In genomic region chr7:43234073-43234472, GRCh38 we compare ENCODE assay signal across 33 cellular contexts.
"Had no signal": no experiment of that assay in that cellular context is flagged by ENCODE, and none has a peak within 500 bp of the region (broad histone marks: within the 10 kb centered on the region; RNA-seq: fewer than 3 reads in every experiment).

No MANE protein-coding gene starts in this region.

- DNase-seq: activated CD4-positive, alpha-beta memory T cell treated with anti-CD3 and anti-CD28 coated beads, Interleukin-2, amount 10 ng/mL, durations not matched to agents 7 days and 5 days; activated CD4-positive, alpha-beta T cell treated with anti-CD3 and anti-CD28 coated beads for 1 hour; activated CD4-positive, alpha-beta T cell treated with anti-CD3 and anti-CD28 coated beads for 4 hours; activated CD4-positive, alpha-beta T cell treated with anti-CD3 and anti-CD28 coated beads, Interleukin-2, amount 10 ng/mL, durations not matched to agents 7 days and 5 days; activated CD4-positive, alpha-beta T cell treated with anti-CD3 and anti-CD28 coated beads, Interleukin-2, amount 50 U/mL, for 4 hours; activated CD4-positive, CD25-positive, alpha-beta regulatory T cell; activated CD8-positive, alpha-beta memory T cell treated with anti-CD3 and anti-CD28 coated beads, Interleukin-2, amount 50 U/mL, for 48 hours; activated effector memory CD4-positive, alpha-beta T cell treated with Interleukin-2 at 50 U/mL for 16 hours; activated gamma-delta T cell treated with Interleukin-2 at 50 U/mL for 16 hours; activated naive CD4-positive, alpha-beta T cell treated with anti-CD3 and anti-CD28 coated beads, Interleukin-2, amount 50 U/mL, for 16 hours; activated naive CD4-positive, alpha-beta T cell treated with Interleukin-2 at 50 U/mL for 16 hours; activated T-cell treated with anti-CD3 and anti-CD28 coated beads for 4 hours; activated T-cell treated with anti-CD3 and anti-CD28 coated beads, Interleukin-2, amount 50 U/mL, for 24 hours; activated T-cell treated with anti-CD3 and anti-CD28 coated beads, Interleukin-2, amount 50 U/mL, for 72 hours; amniotic stem cell; aorta; central memory CD4-positive, alpha-beta T cell; effector CD4-positive, alpha-beta T cell; effector memory CD8-positive, alpha-beta T cell; erythroblast; foreskin keratinocyte; gastrocnemius medialis; glutamatergic neuron; heart left ventricle; T-helper 1 cell; T-helper 17 cell had no signal

- H3K4me1 ChIP-seq: breast epithelium, esophagus muscularis mucosa, foreskin keratinocyte, gastrocnemius medialis, heart left ventricle had no signal

- H3K27me3 Mint-ChIP-seq: brain had no signal

- H3K4me3 ChIP-seq: breast epithelium, cardiac muscle cell, coronary artery, esophagus muscularis mucosa, gastrocnemius medialis, heart left ventricle had no signal

- ATAC-seq: activated T-cell treated with anti-CD3 and anti-CD28 coated beads, Interleukin-2, amount 50 U/mL, for 72 hours; effector memory CD8-positive, alpha-beta T cell; foreskin keratinocyte; gastrocnemius medialis; heart left ventricle; T-helper 17 cell had no signal

- H3K36me3 Mint-ChIP-seq: activated naive CD8-positive, alpha-beta T cell; brain had no signal

- H3K27ac Mint-ChIP-seq: activated CD4-positive, alpha-beta memory T cell treated with anti-CD3 and anti-CD28 coated beads, Interleukin-2, amount 10 ng/mL, durations not matched to agents 7 days and 5 days; activated CD4-positive, alpha-beta T cell treated with anti-CD3 and anti-CD28 coated beads, Interleukin-2, amount 10 ng/mL, durations not matched to agents 7 days and 5 days; activated naive CD8-positive, alpha-beta T cell; activated T-cell treated with anti-CD3 and anti-CD28 coated beads, Interleukin-2, amount 50 U/mL, for 24 hours; activated T-cell treated with anti-CD3 and anti-CD28 coated beads, Interleukin-2, amount 50 U/mL, for 72 hours; brain; dendritic cell treated with granulocyte-macrophage colony-stimulating factor and Interleukin-4, amounts not matched to agents 40 ng/mL and 50 ng/mL, for 4 days; effector memory CD8-positive, alpha-beta T cell; T-helper 17 cell had no signal

- H3K9me3 ChIP-seq: breast epithelium, esophagus muscularis mucosa, gastrocnemius medialis, heart left ventricle had no signal

- H3K36me3 ChIP-seq: breast epithelium, cardiac muscle cell, esophagus muscularis mucosa, gastrocnemius medialis, heart left ventricle had no signal

- H3K9me3 Mint-ChIP-seq: activated CD4-positive, alpha-beta memory T cell treated with anti-CD3 and anti-CD28 coated beads, Interleukin-2, amount 10 ng/mL, durations not matched to agents 7 days and 5 days; activated CD4-positive, alpha-beta T cell treated with anti-CD3 and anti-CD28 coated beads, Interleukin-2, amount 10 ng/mL, durations not matched to agents 7 days and 5 days; activated T-cell treated with anti-CD3 and anti-CD28 coated beads, Interleukin-2, amount 50 U/mL, for 24 hours; activated T-cell treated with anti-CD3 and anti-CD28 coated beads, Interleukin-2, amount 50 U/mL, for 72 hours; brain; dendritic cell treated with granulocyte-macrophage colony-stimulating factor and Interleukin-4, amounts not matched to agents 40 ng/mL and 50 ng/mL, for 4 days; effector memory CD8-positive, alpha-beta T cell had no signal

- H3K27me3 ChIP-seq: breast epithelium, cardiac muscle cell, gastrocnemius medialis had no signal

- H3K4me1 Mint-ChIP-seq: activated CD4-positive, alpha-beta memory T cell treated with anti-CD3 and anti-CD28 coated beads, Interleukin-2, amount 10 ng/mL, durations not matched to agents 7 days and 5 days; activated CD4-positive, alpha-beta T cell treated with anti-CD3 and anti-CD28 coated beads, Interleukin-2, amount 10 ng/mL, durations not matched to agents 7 days and 5 days; brain had no signal

- H3K27ac ChIP-seq: breast epithelium, cardiac muscle cell, coronary artery, esophagus muscularis mucosa, foreskin keratinocyte, gastrocnemius medialis, heart left ventricle had no signal

- H3K4me3 Mint-ChIP-seq: activated CD4-positive, alpha-beta memory T cell treated with anti-CD3 and anti-CD28 coated beads, Interleukin-2, amount 10 ng/mL, durations not matched to agents 7 days and 5 days; activated CD4-positive, alpha-beta T cell treated with anti-CD3 and anti-CD28 coated beads, Interleukin-2, amount 10 ng/mL, durations not matched to agents 7 days and 5 days; activated naive CD8-positive, alpha-beta T cell; activated T-cell treated with anti-CD3 and anti-CD28 coated beads, Interleukin-2, amount 50 U/mL, for 24 hours; activated T-cell treated with anti-CD3 and anti-CD28 coated beads, Interleukin-2, amount 50 U/mL, for 72 hours; brain; dendritic cell treated with granulocyte-macrophage colony-stimulating factor and Interleukin-4, amounts not matched to agents 40 ng/mL and 50 ng/mL, for 4 days; effector memory CD8-positive, alpha-beta T cell; T-helper 17 cell had no signal
